1 cellular context compared by ENCODE assay signal in genomic region chr20:43558412-43559146, GRCh38.
TF ChIP-seq lines count a peak whose summit lies in the region.

SGK2 (plus strand) TSS chr20:43559027; CDS start chr20:43566496, 7,469 bp downstream.

TF ChIP-seq in K562, 482 proteins besides CTCF, POLR2A, EP300 and RAD21 (continued from another document and continues in another):
- TF ChIP-seq ZBTB40 (IDR thresholded peaks at IDR 0.05) (no peak), ZBTB40 (CRISPR knock-in tag; IDR thresholded peaks at IDR 0.05) (no peak), KAT8 (IDR thresholded peaks at IDR 0.05; ENCODE audit: low read depth) (no peak), SIN3B (IDR thresholded peaks at IDR 0.05; ENCODE audit: low read depth) (no peak), ZNF354B (CRISPR knock-in tag; IDR thresholded peaks at IDR 0.05) (no peak), XRCC5 (IDR thresholded peaks at IDR 0.05; ENCODE audit: low read depth, low read length) (no peak), ZNF518B (CRISPR knock-in tag; IDR thresholded peaks at IDR 0.05) (no peak), ZNF174 (CRISPR knock-in tag; IDR thresholded peaks at IDR 0.05) (no peak), ZNF785 (CRISPR knock-in tag; IDR thresholded peaks at IDR 0.05) (no peak), STAT5A (IDR thresholded peaks at IDR 0.05; ENCODE audit: borderline replicate concordance, low read length) (no peak), ZBED1 (IDR thresholded peaks at IDR 0.05) (no peak), RBM17 (IDR thresholded peaks at IDR 0.05; ENCODE audit: borderline replicate concordance, low read depth, low read length) (no peak), SPI1 (IDR thresholded peaks at IDR 0.05; ENCODE audit: borderline replicate concordance, low read depth, low read length) (no peak), KLF16 (IDR thresholded peaks at IDR 0.05) (no peak), SRSF9 (IDR thresholded peaks at IDR 0.05; ENCODE audit: borderline replicate concordance, low read depth, low read length) (no peak), ZNF589 (CRISPR knock-in tag; IDR thresholded peaks at IDR 0.05; ENCODE audit: low read depth) (no peak), DPF2 (IDR thresholded peaks at IDR 0.05) (peak; percentile 33; the same call in 1 of the 2 replicates), ARID1B (IDR thresholded peaks at IDR 0.05) (peak; percentile 50), FOXJ2 (tag; IDR thresholded peaks at IDR 0.05) (no peak), POU5F1 (IDR thresholded peaks at IDR 0.05; ENCODE audit: borderline replicate concordance, low read depth, low read length, partially characterized antibody) (no peak), ZNF24 (IDR thresholded peaks at IDR 0.05) (no peak), ELK3 (CRISPR knock-in tag; IDR thresholded peaks at IDR 0.05) (no peak), MGA (IDR thresholded peaks at IDR 0.05) (no peak; the same call in 1 of the 2 replicates), DEAF1 (CRISPR knock-in tag; IDR thresholded peaks at IDR 0.05) (no peak), HMBOX1 (IDR thresholded peaks at IDR 0.05) (peak; percentile 32; the same call in 1 of the 2 replicates), SMAD4 (CRISPR knock-in tag; conservative IDR thresholded peaks at IDR 0.05) (no peak)
